Comparison of ENCODE assay signal across 19 cellular contexts in genomic region chr17:15076991-15077663, GRCh38.
A peak's percentile ranks its signal among the peaks of the same experiment; 100 is the strongest.
DNase-seq lines count a peak whose midpoint lies in the region; ATAC-seq and TF ChIP-seq lines count a peak whose summit lies in the region.
"Had no signal": no experiment of that assay in that cellular context is flagged by ENCODE, and none has a peak within 500 bp of the region (broad histone marks: within the 10 kb centered on the region; RNA-seq: fewer than 3 reads in every experiment).

No MANE protein-coding gene starts in this region.

- H3K79me1 ChIP-seq in mesenchymal stem cell (replicated peaks; ENCODE audit: low read length, poor library complexity, severe bottlenecking): no peaks in the 10 kb centered on the region

- H3K27ac ChIP-seq in heart right ventricle: peak overlapping the region in 4 of 10 donors; percentile 2 to 59 (median 25)
- no peak overlapping the region for H3K27ac ChIP-seq in right atrium auricular region
- H3K27ac ChIP-seq in mesenchymal stem cell (ENCODE audit: low read length, poor library complexity, severe bottlenecking): no peak overlapping the region
- H3K27ac ChIP-seq in body of pancreas: no peak overlapping the region

- no peak overlapping the region for H3K4ac ChIP-seq in mesenchymal stem cell (ENCODE audit: low read depth in 1 of 2, low read length in 2 of 2)

- no peak overlapping the region for H3K23ac ChIP-seq in mesenchymal stem cell (ENCODE audit: low read length in 2 of 2)

- DNase-seq in heart right ventricle (no peak), right atrium auricular region (ENCODE audit: low spot score) (no peak), ecto neural progenitor cell (ENCODE audit: low spot score) (peak; percentile 28), mesenchymal stem cell (no peak), body of pancreas (no peak), NCI-H2227 (lab: John Stamatoyannopoulos, UW; ENCODE audit: unreplicated experiment) (no peak)
- DNase-seq in activated naive CD4-positive, alpha-beta T cell treated with anti-CD3 and anti-CD28 coated beads, Interleukin-2, amount 50 U/mL, for 16 hours: no peak
- DNase-seq: ACHN; BE2C; C1 segment of cervical spinal cord; CD4-positive, CD25-positive, alpha-beta regulatory T cell; CD8-positive, alpha-beta memory T cell; COR-L47; DMS 273 treated with DMSO at 0.1 percent for 48 hours; DMS53; DND-41; EL had no signal

- H2AK5ac ChIP-seq in mesenchymal stem cell (ENCODE audit: low read length, severe bottlenecking): no peak overlapping the region

- no peak overlapping the region for H2BK12ac ChIP-seq in mesenchymal stem cell (ENCODE audit: low read length in 2 of 2)

- intact Hi-C loops in heart right ventricle (cut with DNase I): no loop called here
- intact Hi-C loops in body of pancreas (cut with DNase I): no loop called here

- H4K8ac ChIP-seq in mesenchymal stem cell (ENCODE audit: low read length): no peak overlapping the region

- no peak overlapping the region for H2BK5ac ChIP-seq in mesenchymal stem cell (ENCODE audit: low read depth, low read length, poor library complexity, severe bottlenecking)

- H3K18ac ChIP-seq in mesenchymal stem cell (ENCODE audit: low read depth in 1 of 2, low read length in 2 of 2): no peak overlapping the region

- peak in 6 of 8 donors; percentile 57 to 94 (median 87) for ATAC-seq in heart right ventricle
- ATAC-seq in body of pancreas: no peak
- ATAC-seq: GM12878 had no signal

- TF ChIP-seq POLR2A in body of pancreas (IDR thresholded peaks at IDR 0.05): no peak

- no peak overlapping the region for H2BK15ac ChIP-seq in mesenchymal stem cell (ENCODE audit: low read depth, poor library complexity, severe bottlenecking)

- H3K36me3 ChIP-seq in heart right ventricle (no peaks in the 10 kb centered on the region), right atrium auricular region (no peaks in the 10 kb centered on the region), mesenchymal stem cell (ENCODE audit: control insufficient read depth in 1 of 2, insufficient read depth in 2 of 2, low read depth in 1 of 2, low read length in 2 of 2) (no peaks in the 10 kb centered on the region), body of pancreas (replicated peaks in 1 of 2; ENCODE audit: insufficient read depth in 1 of 2, low read depth in 2 of 2) (no peaks in the 10 kb centered on the region)
- H3K36me3 ChIP-seq: BE2C, HAP-1 had no signal

- TF ChIP-seq CTCF in heart right ventricle (IDR thresholded peaks at IDR 0.05): no peak
- TF ChIP-seq CTCF in right atrium auricular region (IDR thresholded peaks at IDR 0.05): no peak
- no peak for TF ChIP-seq CTCF in body of pancreas (IDR thresholded peaks at IDR 0.05)

- H3K27me3 ChIP-seq in heart right ventricle: no peaks in the 10 kb centered on the region
- H3K27me3 ChIP-seq in right atrium auricular region: no peaks in the 10 kb centered on the region
- no peaks in the 10 kb centered on the region for H3K27me3 ChIP-seq in mesenchymal stem cell (ENCODE audit: control insufficient read depth in 1 of 2, insufficient read depth in 1 of 2, low read length in 2 of 2)
- no peaks in the 10 kb centered on the region for H3K27me3 ChIP-seq in body of pancreas
- H3K27me3 ChIP-seq: BE2C had no signal

- H3K4me3 ChIP-seq in heart right ventricle (no peak overlapping the region), right atrium auricular region (no peak overlapping the region), mesenchymal stem cell (ENCODE audit: insufficient read depth in 1 of 2, low read depth in 1 of 2, low read length in 2 of 2) (no peak overlapping the region), body of pancreas (no peak overlapping the region)
- H3K4me3 ChIP-seq: GM12878, HAP-1 had no signal

- H3K9me3 ChIP-seq in heart right ventricle (no peaks in the 10 kb centered on the region), right atrium auricular region (no peaks in the 10 kb centered on the region), mesenchymal stem cell (ENCODE audit: control insufficient read depth, low read length) (no peaks in the 10 kb centered on the region), body of pancreas (no peaks in the 10 kb centered on the region)
- H3K9me3 ChIP-seq: BE2C, HAP-1 had no signal

- H3K4me1 ChIP-seq in heart right ventricle (peaks cover 0 to 5% (median 0%) of the 10 kb centered on the region in 9 donors), right atrium auricular region (no peaks in the 10 kb centered on the region), mesenchymal stem cell (ENCODE audit: control insufficient read depth, insufficient read depth, low read depth, low read length) (no peaks in the 10 kb centered on the region), body of pancreas (no peaks in the 10 kb centered on the region)
- H3K4me1 ChIP-seq: BE2C, HAP-1 had no signal

- peak overlapping the region in 1 of 2 experiments; percentile 76 for H3K14ac ChIP-seq in mesenchymal stem cell (ENCODE audit: low read length in 2 of 2)

- H4K91ac ChIP-seq in mesenchymal stem cell (ENCODE audit: low read length): no peak overlapping the region

- H2AFZ ChIP-seq in mesenchymal stem cell (ENCODE audit: low read depth, low read length): no peak overlapping the region

- no peak overlapping the region for H3K9ac ChIP-seq in mesenchymal stem cell (ENCODE audit: low read length)

- 54 to 64% methylated on average over 6 of the region's 6 CpGs for WGBS in heart right ventricle, 2 donors
- 83% methylated on average over 6 of the region's 6 CpGs for WGBS in mesenchymal stem cell
- 66 to 69% methylated on average over 6 of the region's 6 CpGs for WGBS in body of pancreas, 2 donors

- no peak overlapping the region for H2BK120ac ChIP-seq in mesenchymal stem cell (ENCODE audit: low read depth, low read length)

- H3K4me2 ChIP-seq in mesenchymal stem cell (ENCODE audit: low read length, poor library complexity, severe bottlenecking): peak overlapping the region; percentile 6
